Comparison of ENCODE assay signal across 41 cellular contexts in genomic region chrX:45164995-45165394, GRCh38. TPM values are rescaled to one million over a fixed set of nuclear protein-coding genes. Genes with fewer than 3 reads are reported as not detected.
"Had no signal": no experiment of that assay in that cellular context is flagged by ENCODE, and none has a peak within 500 bp of the region (broad histone marks: within the 10 kb centered on the region; RNA-seq: fewer than 3 reads in every experiment).

No MANE protein-coding gene starts in this region.

- H3K27ac ChIP-seq: ascending aorta, cardiac muscle cell, colonic mucosa, WERI-Rb-1 had no signal

- H3K36me3 ChIP-seq: ascending aorta, cardiac muscle cell, colonic mucosa, WERI-Rb-1 had no signal

- H3K27me3 Mint-ChIP-seq: activated CD4-positive, alpha-beta memory T cell treated with anti-CD3 and anti-CD28 coated beads, Interleukin-2, amount 10 ng/mL, durations not matched to agents 7 days and 5 days; activated CD4-positive, alpha-beta T cell treated with anti-CD3 and anti-CD28 coated beads for 36 hours; activated CD4-positive, alpha-beta T cell treated with anti-CD3 and anti-CD28 coated beads, Interleukin-2, amount 10 ng/mL, durations not matched to agents 7 days and 5 days; activated CD8-positive, alpha-beta memory T cell treated with anti-CD3 and anti-CD28 coated beads, Interleukin-2, amount 10 ng/mL, durations not matched to agents 7 days and 5 days; activated naive CD4-positive, alpha-beta T cell treated with anti-CD3 and anti-CD28 coated beads, Interleukin-2, amount 10 ng/mL, durations not matched to agents 7 days and 5 days; activated naive CD4-positive, alpha-beta T cell treated with anti-CD3 and anti-CD28 coated beads, Interleukin-2, amount 50 U/mL, for 24 hours; activated naive CD8-positive, alpha-beta T cell; activated naive CD8-positive, alpha-beta T cell treated with anti-CD3 and anti-CD28 coated beads, Interleukin-2, amount 10 ng/mL, durations not matched to agents 7 days and 5 days; activated naive CD8-positive, alpha-beta T cell treated with anti-CD3 and anti-CD28 coated beads, Interleukin-2, amount 50 U/mL, for 24 hours; central memory CD8-positive, alpha-beta T cell had no signal

- H3K4me1 ChIP-seq: ascending aorta, colonic mucosa had no signal

- H3K4me3 Mint-ChIP-seq: activated CD4-positive, alpha-beta memory T cell treated with anti-CD3 and anti-CD28 coated beads, Interleukin-2, amount 10 ng/mL, durations not matched to agents 7 days and 5 days; activated CD4-positive, alpha-beta T cell treated with anti-CD3 and anti-CD28 coated beads for 36 hours; activated CD4-positive, alpha-beta T cell treated with anti-CD3 and anti-CD28 coated beads, Interleukin-2, amount 10 ng/mL, durations not matched to agents 7 days and 5 days; activated CD8-positive, alpha-beta memory T cell treated with anti-CD3 and anti-CD28 coated beads, Interleukin-2, amount 10 ng/mL, durations not matched to agents 7 days and 5 days; activated CD8-positive, alpha-beta T cell treated with anti-CD3 and anti-CD28 coated beads, Interleukin-2, amount 10 ng/mL, durations not matched to agents 7 days and 5 days; activated naive CD4-positive, alpha-beta T cell treated with anti-CD3 and anti-CD28 coated beads, Interleukin-2, amount 10 ng/mL, durations not matched to agents 7 days and 5 days; activated naive CD4-positive, alpha-beta T cell treated with anti-CD3 and anti-CD28 coated beads, Interleukin-2, amount 50 U/mL, for 24 hours; activated naive CD8-positive, alpha-beta T cell; activated naive CD8-positive, alpha-beta T cell treated with anti-CD3 and anti-CD28 coated beads, Interleukin-2, amount 10 ng/mL, durations not matched to agents 7 days and 5 days; activated naive CD8-positive, alpha-beta T cell treated with anti-CD3 and anti-CD28 coated beads, Interleukin-2, amount 50 U/mL, for 24 hours; activated T-cell treated with anti-CD3 and anti-CD28 coated beads, Interleukin-2, amount 50 U/mL, for 24 hours; brain; central memory CD8-positive, alpha-beta T cell; T-helper 2 cell treated with Interferon-gamma antibody and Interleukin-4, amounts not matched to agents 5 μg/mL and 100 μg/mL, for 36 hours; WTC11 had no signal

- H3K27ac Mint-ChIP-seq: activated CD4-positive, alpha-beta memory T cell treated with anti-CD3 and anti-CD28 coated beads, Interleukin-2, amount 10 ng/mL, durations not matched to agents 7 days and 5 days; activated CD4-positive, alpha-beta T cell treated with anti-CD3 and anti-CD28 coated beads for 36 hours; activated CD4-positive, alpha-beta T cell treated with anti-CD3 and anti-CD28 coated beads, Interleukin-2, amount 10 ng/mL, durations not matched to agents 7 days and 5 days; activated CD8-positive, alpha-beta memory T cell treated with anti-CD3 and anti-CD28 coated beads, Interleukin-2, amount 10 ng/mL, durations not matched to agents 7 days and 5 days; activated CD8-positive, alpha-beta T cell treated with anti-CD3 and anti-CD28 coated beads, Interleukin-2, amount 10 ng/mL, durations not matched to agents 7 days and 5 days; activated naive CD4-positive, alpha-beta T cell treated with anti-CD3 and anti-CD28 coated beads, Interleukin-2, amount 10 ng/mL, durations not matched to agents 7 days and 5 days; activated naive CD4-positive, alpha-beta T cell treated with anti-CD3 and anti-CD28 coated beads, Interleukin-2, amount 50 U/mL, for 24 hours; activated naive CD8-positive, alpha-beta T cell; activated naive CD8-positive, alpha-beta T cell treated with anti-CD3 and anti-CD28 coated beads, Interleukin-2, amount 10 ng/mL, durations not matched to agents 7 days and 5 days; activated naive CD8-positive, alpha-beta T cell treated with anti-CD3 and anti-CD28 coated beads, Interleukin-2, amount 50 U/mL, for 24 hours; activated T-cell treated with anti-CD3 and anti-CD28 coated beads, Interleukin-2, amount 50 U/mL, for 24 hours; activated T-helper 2 cell treated with anti-CD3 and anti-CD28 coated beads, Interferon-gamma antibody, Interleukin-2, Interleukin-4, amounts not matched to agents 10 μg/mL and 5 μg/mL and 100 μg/mL, durations not matched to agents 14 hours and 24 hours and 36 hours; brain; T-helper 2 cell treated with Interferon-gamma antibody and Interleukin-4, amounts not matched to agents 5 μg/mL and 100 μg/mL, for 36 hours; WTC11 had no signal

- H3K4me1 Mint-ChIP-seq: activated CD4-positive, alpha-beta memory T cell treated with anti-CD3 and anti-CD28 coated beads, Interleukin-2, amount 10 ng/mL, durations not matched to agents 7 days and 5 days; activated CD4-positive, alpha-beta T cell treated with anti-CD3 and anti-CD28 coated beads for 36 hours; activated CD4-positive, alpha-beta T cell treated with anti-CD3 and anti-CD28 coated beads, Interleukin-2, amount 10 ng/mL, durations not matched to agents 7 days and 5 days; activated CD8-positive, alpha-beta memory T cell treated with anti-CD3 and anti-CD28 coated beads, Interleukin-2, amount 10 ng/mL, durations not matched to agents 7 days and 5 days; activated naive CD4-positive, alpha-beta T cell treated with anti-CD3 and anti-CD28 coated beads, Interleukin-2, amount 10 ng/mL, durations not matched to agents 7 days and 5 days; activated naive CD4-positive, alpha-beta T cell treated with anti-CD3 and anti-CD28 coated beads, Interleukin-2, amount 50 U/mL, for 24 hours; activated naive CD8-positive, alpha-beta T cell treated with anti-CD3 and anti-CD28 coated beads, Interleukin-2, amount 10 ng/mL, durations not matched to agents 7 days and 5 days; activated naive CD8-positive, alpha-beta T cell treated with anti-CD3 and anti-CD28 coated beads, Interleukin-2, amount 50 U/mL, for 24 hours; brain; central memory CD8-positive, alpha-beta T cell; WTC11 had no signal

- H3K36me3 Mint-ChIP-seq: activated CD8-positive, alpha-beta memory T cell treated with anti-CD3 and anti-CD28 coated beads, Interleukin-2, amount 10 ng/mL, durations not matched to agents 7 days and 5 days; activated naive CD4-positive, alpha-beta T cell treated with anti-CD3 and anti-CD28 coated beads, Interleukin-2, amount 10 ng/mL, durations not matched to agents 7 days and 5 days; activated naive CD4-positive, alpha-beta T cell treated with anti-CD3 and anti-CD28 coated beads, Interleukin-2, amount 50 U/mL, for 24 hours; activated naive CD8-positive, alpha-beta T cell; activated naive CD8-positive, alpha-beta T cell treated with anti-CD3 and anti-CD28 coated beads, Interleukin-2, amount 10 ng/mL, durations not matched to agents 7 days and 5 days; brain; WTC11 had no signal

- ATAC-seq: activated CD4-positive, alpha-beta T cell treated with anti-CD3 and anti-CD28 coated beads for 36 hours; activated CD4-positive, CD25-positive, alpha-beta regulatory T cell treated with anti-CD3 and anti-CD28 coated beads, Interleukin-2, amount 50 U/mL, for 24 hours; activated CD8-positive, alpha-beta memory T cell treated with anti-CD3 and anti-CD28 coated beads, Interleukin-2, amount 10 ng/mL, durations not matched to agents 7 days and 5 days; activated CD8-positive, alpha-beta T cell treated with anti-CD3 and anti-CD28 coated beads, Interleukin-2, amount 10 ng/mL, durations not matched to agents 7 days and 5 days; activated naive CD8-positive, alpha-beta T cell treated with anti-CD3 and anti-CD28 coated beads, Interleukin-2, amount 50 U/mL, for 24 hours; WTC11 had no signal

- DNase-seq: activated CD4-positive, alpha-beta memory T cell treated with anti-CD3 and anti-CD28 coated beads, Interleukin-2, amount 10 ng/mL, durations not matched to agents 7 days and 5 days; activated CD4-positive, alpha-beta T cell treated with anti-CD3 and anti-CD28 coated beads for 1 hour; activated CD4-positive, alpha-beta T cell treated with anti-CD3 and anti-CD28 coated beads for 36 hours; activated CD4-positive, alpha-beta T cell treated with anti-CD3 and anti-CD28 coated beads for 48 hours; activated CD4-positive, alpha-beta T cell treated with anti-CD3 and anti-CD28 coated beads, Interleukin-2, amount 10 ng/mL, durations not matched to agents 7 days and 5 days; activated CD4-positive, alpha-beta T cell treated with anti-CD3 and anti-CD28 coated beads, Interleukin-2, amount 50 U/mL, for 48 hours; activated CD4-positive, CD25-positive, alpha-beta regulatory T cell; activated CD8-positive, alpha-beta memory T cell treated with anti-CD3 and anti-CD28 coated beads for 24 hours; activated CD8-positive, alpha-beta memory T cell treated with anti-CD3 and anti-CD28 coated beads, Interleukin-2, amount 10 ng/mL, durations not matched to agents 7 days and 5 days; activated CD8-positive, alpha-beta memory T cell treated with anti-CD3 and anti-CD28 coated beads, Interleukin-2, amount 50 U/mL, for 48 hours; activated CD8-positive, alpha-beta T cell treated with anti-CD3 and anti-CD28 coated beads, Interleukin-2, amount 10 ng/mL, durations not matched to agents 7 days and 5 days; activated effector memory CD4-positive, alpha-beta T cell treated with Interleukin-2 at 50 U/mL for 16 hours; activated gamma-delta T cell; activated naive CD4-positive, alpha-beta T cell treated with anti-CD3 and anti-CD28 coated beads, Interleukin-2, amount 10 ng/mL, durations not matched to agents 7 days and 5 days; activated naive CD4-positive, alpha-beta T cell treated with Interleukin-2 at 50 U/mL for 16 hours; activated naive CD8-positive, alpha-beta T cell treated with anti-CD3 and anti-CD28 coated beads, Interleukin-2, amount 10 ng/mL, durations not matched to agents 7 days and 5 days; activated naive CD8-positive, alpha-beta T cell treated with anti-CD3 and anti-CD28 coated beads, Interleukin-2, amount 50 U/mL, for 24 hours; activated T-cell treated with anti-CD3 and anti-CD28 coated beads, Interleukin-2, amount 50 U/mL, for 24 hours; activated T-cell treated with anti-CD3 and anti-CD28 coated beads, Interleukin-2, amount 50 U/mL, for 48 hours; amygdala; anterior cingulate cortex; caudate nucleus; cerebellar nuclear complex; colonic mucosa; cortex of kidney; T-helper 2 cell; T-helper 9 cell; WERI-Rb-1 had no signal

- H3K9me3 ChIP-seq: colonic mucosa had no signal

- H3K4me3 ChIP-seq: ascending aorta, cardiac muscle cell, colonic mucosa had no signal

- H3K27me3 ChIP-seq: ascending aorta, cardiac muscle cell, colonic mucosa had no signal

RNA-seq across cellular contexts. Expression of gene DIPK2B, which starts 35.7 kb away (rescaled TPM):
- total RNA-seq: activated CD4-positive, alpha-beta memory T cell treated with anti-CD3 and anti-CD28 coated beads, Interleukin-2, amount 10 ng/mL, durations not matched to agents 7 days and 5 days; activated CD4-positive, alpha-beta T cell treated with anti-CD3 and anti-CD28 coated beads, Interleukin-2, amount 10 ng/mL, durations not matched to agents 7 days and 5 days; activated CD8-positive, alpha-beta memory T cell treated with anti-CD3 and anti-CD28 coated beads, Interleukin-2, amount 10 ng/mL, durations not matched to agents 7 days and 5 days; activated CD8-positive, alpha-beta T cell treated with anti-CD3 and anti-CD28 coated beads, Interleukin-2, amount 10 ng/mL, durations not matched to agents 7 days and 5 days; activated naive CD8-positive, alpha-beta T cell treated with anti-CD3 and anti-CD28 coated beads, Interleukin-2, amount 10 ng/mL, durations not matched to agents 7 days and 5 days; activated T-helper 2 cell treated with anti-CD3 and anti-CD28 coated beads, Interferon-gamma antibody, Interleukin-2, Interleukin-4, amounts not matched to agents 10 μg/mL and 5 μg/mL and 100 μg/mL, durations not matched to agents 14 hours and 24 hours and 36 hours; bronchial epithelial cell; chondrocyte; T-helper 1 cell treated with Interleukin-12 subunit alpha and Interleukin-12 subunit beta and Interleukin-4 antibody, amounts not matched to agents 30 ng/mL and 1 ng/mL, for 36 hours; WTC11 had no signal
- polyA plus RNA-seq: cardiac muscle cell had no signal
